ENCODE assay signal across 9 cellular contexts in genomic region chr3:171806200-171807128, GRCh38. TPM values are rescaled to one million over a fixed set of nuclear protein-coding genes. Genes with fewer than 3 reads are reported as not detected.
DNase-seq lines count a peak whose midpoint lies in the region; ATAC-seq and TF ChIP-seq lines count a peak whose summit lies in the region.
"Had no signal": no experiment of that assay in that cellular context is flagged by ENCODE, and none has a peak within 500 bp of the region (broad histone marks: within the 10 kb centered on the region; RNA-seq: fewer than 3 reads in every experiment).

No MANE protein-coding gene starts in this region.

- peaks cover 47% of the 10 kb centered on the region for H3K4me1 ChIP-seq in GM23248 (ENCODE audit: insufficient read depth)
- peaks cover 42% of the 10 kb centered on the region for H3K4me1 ChIP-seq in RWPE2 (ENCODE audit: insufficient read depth, poor library complexity, severe bottlenecking)
- H3K4me1 ChIP-seq in fibroblast of lung (ENCODE audit: control insufficient read depth, extremely low read depth, insufficient read depth, low read length), result peaks cover 17% of the 10 kb centered on the region
- H3K4me1 ChIP-seq in spleen, result peaks cover 0 to 87% (median 50%) of the 10 kb centered on the region in 6 donors

- no peak for TF ChIP-seq POLR2A in spleen (IDR thresholded peaks at IDR 0.05)

- intact Hi-C loops in spleen (cut with DNase I; ENCODE audit: low total_unique reads), result no loop called here
- intact Hi-C loops in activated T-helper 1 cell treated with anti-CD3 and anti-CD28 coated beads, Interleukin-12 subunit alpha, Interleukin-12 subunit beta, Interleukin-2, Interleukin-4 antibody, amounts not matched to agents 30 ng/mL and 10 ng/mL and 1 ng/mL, durations not matched to agents 14 hours and 24 hours and 36 hours (cut with micrococcal nuclease), result no loop called here

- H3K4me3 ChIP-seq in GM23248 (no peak overlapping the region), RWPE2 (ENCODE audit: severe bottlenecking) (no peak overlapping the region), fibroblast of lung (replicated peaks in 1 of 4; ENCODE audit: control extremely low read depth in 1 of 4, insufficient read depth in 1 of 4, low read depth in 3 of 4, low read length in 4 of 4) (no peak overlapping the region), spleen (no peak overlapping the region)

- H3K9ac ChIP-seq in GM23248, result peak overlapping the region; percentile 56
- peak overlapping the region; percentile 16 for H3K9ac ChIP-seq in fibroblast of lung (ENCODE audit: insufficient read depth, low read length)

- H3K27me3 Mint-ChIP-seq in activated T-helper 1 cell treated with anti-CD3 and anti-CD28 coated beads, Interleukin-12 subunit alpha, Interleukin-12 subunit beta, Interleukin-2, Interleukin-4 antibody, amounts not matched to agents 30 ng/mL and 10 ng/mL and 1 ng/mL, durations not matched to agents 14 hours and 24 hours and 36 hours (ENCODE audit: insufficient read depth), result peaks cover 38% of the 10 kb centered on the region

- H2AFZ ChIP-seq in GM23248 (no peak overlapping the region), fibroblast of lung (ENCODE audit: low read length) (no peak overlapping the region)

- H3K9me3 ChIP-seq in GM23248 (ENCODE audit: low read depth) (no peaks in the 10 kb centered on the region), RWPE2 (ENCODE audit: severe bottlenecking) (no peaks in the 10 kb centered on the region), fibroblast of lung (ENCODE audit: control insufficient read depth, insufficient read depth, low read depth, low read length) (no peaks in the 10 kb centered on the region), spleen (no peaks in the 10 kb centered on the region)

- H3K79me2 ChIP-seq in GM23248 (ENCODE audit: insufficient read depth), result no peaks in the 10 kb centered on the region
- H3K79me2 ChIP-seq in fibroblast of lung (ENCODE audit: control insufficient read depth, insufficient read depth, low read length), result no peaks in the 10 kb centered on the region

- peak; percentile 44 for ATAC-seq in RWPE2 (ENCODE audit: low read depth)
- no peak for ATAC-seq in GM18519 (IDR thresholded peaks at IDR 0.05; ENCODE audit: low FRiP score, unreplicated experiment)

- H3K27ac ChIP-seq in GM23248 (peak overlapping the region; percentile 49), RWPE2 (ENCODE audit: poor library complexity, severe bottlenecking) (peak overlapping the region; percentile 67), fibroblast of lung (ENCODE audit: insufficient read depth, low read length) (peak overlapping the region; percentile 70), spleen (peak overlapping the region in 5 of 8 donors; percentile 27 to 66 (median 53))

- DNase-seq in GM23248 (peak; percentile 78), RWPE2 (ENCODE audit: low spot score) (no peak), fibroblast of lung (ENCODE audit: low read depth in 2 of 2) (peak; percentile 75 to 95), spleen (no peak), DMS 273 (lab: John Stamatoyannopoulos, UW; ENCODE audit: unreplicated experiment) (no peak), NAMALWA (ENCODE audit: low spot score) (no peak)
- no peak for DNase-seq in activated T-helper 1 cell treated with anti-CD3 and anti-CD28 coated beads, Interleukin-12 subunit alpha, Interleukin-12 subunit beta, Interleukin-2, Interleukin-4 antibody, amounts not matched to agents 30 ng/mL and 10 ng/mL and 1 ng/mL, durations not matched to agents 14 hours and 24 hours and 36 hours (ENCODE audit: low spot score)
- DNase-seq: kidney had no signal

- TF ChIP-seq CTCF in RWPE2 (IDR thresholded peaks at IDR 0.05; ENCODE audit: poor library complexity, severe bottlenecking) (no peak), fibroblast of lung (conservative IDR thresholded peaks at IDR 0.05 in 1 of 2, IDR thresholded peaks at IDR 0.05 in 1 of 2; ENCODE audit: low read depth in 1 of 2, low read length in 2 of 2) (no peak), spleen (IDR thresholded peaks at IDR 0.05 in 8 of 11, conservative IDR thresholded peaks at IDR 0.05 in 3 of 11) (no peak)

- H3K27me3 ChIP-seq in GM23248 (replicated peaks; ENCODE audit: insufficient read depth), result no peaks in the 10 kb centered on the region
- no peaks in the 10 kb centered on the region for H3K27me3 ChIP-seq in RWPE2 (ENCODE audit: insufficient read depth, poor library complexity, severe bottlenecking)
- no peaks in the 10 kb centered on the region for H3K27me3 ChIP-seq in fibroblast of lung (ENCODE audit: control insufficient read depth, insufficient read depth, low read length)
- H3K27me3 ChIP-seq in spleen (replicated peaks in 1 of 7), result peaks cover 0 to 21% (median 11%) of the 10 kb centered on the region in 7 donors

- in situ Hi-C loops in GM23248 (cut with MboI), result no loop called here

- peak overlapping the region; percentile 55 for H3K4me2 ChIP-seq in GM23248 (ENCODE audit: unreplicated experiment)
- peak overlapping the region; percentile 61 for H3K4me2 ChIP-seq in fibroblast of lung (ENCODE audit: extremely low read depth, insufficient read depth, low read length)

- no peak overlapping the region for H3K27ac Mint-ChIP-seq in activated T-helper 1 cell treated with anti-CD3 and anti-CD28 coated beads, Interleukin-12 subunit alpha, Interleukin-12 subunit beta, Interleukin-2, Interleukin-4 antibody, amounts not matched to agents 30 ng/mL and 10 ng/mL and 1 ng/mL, durations not matched to agents 14 hours and 24 hours and 36 hours

- H3K4me1 Mint-ChIP-seq in activated T-helper 1 cell treated with anti-CD3 and anti-CD28 coated beads, Interleukin-12 subunit alpha, Interleukin-12 subunit beta, Interleukin-2, Interleukin-4 antibody, amounts not matched to agents 30 ng/mL and 10 ng/mL and 1 ng/mL, durations not matched to agents 14 hours and 24 hours and 36 hours (ENCODE audit: low read depth), result peaks cover 9% of the 10 kb centered on the region

- H3F3A ChIP-seq in GM23248 (ENCODE audit: insufficient read depth), result peaks cover 33% of the 10 kb centered on the region

- no peaks in the 10 kb centered on the region for H3K9me2 ChIP-seq in GM23248 (ENCODE audit: insufficient read depth)

- no peak overlapping the region for H3K4me3 Mint-ChIP-seq in activated T-helper 1 cell treated with anti-CD3 and anti-CD28 coated beads, Interleukin-12 subunit alpha, Interleukin-12 subunit beta, Interleukin-2, Interleukin-4 antibody, amounts not matched to agents 30 ng/mL and 10 ng/mL and 1 ng/mL, durations not matched to agents 14 hours and 24 hours and 36 hours

- peaks cover 5% of the 10 kb centered on the region for H3K36me3 Mint-ChIP-seq in activated T-helper 1 cell treated with anti-CD3 and anti-CD28 coated beads, Interleukin-12 subunit alpha, Interleukin-12 subunit beta, Interleukin-2, Interleukin-4 antibody, amounts not matched to agents 30 ng/mL and 10 ng/mL and 1 ng/mL, durations not matched to agents 14 hours and 24 hours and 36 hours (ENCODE audit: low read depth)

- no peaks in the 10 kb centered on the region for H3K36me3 ChIP-seq in GM23248 (ENCODE audit: low read depth)
- H3K36me3 ChIP-seq in RWPE2 (ENCODE audit: low read depth), result no peaks in the 10 kb centered on the region
- H3K36me3 ChIP-seq in fibroblast of lung (ENCODE audit: control insufficient read depth, insufficient read depth, low read length), result no peaks in the 10 kb centered on the region
- no peaks in the 10 kb centered on the region for H3K36me3 ChIP-seq in spleen

- 59 to 62% methylated on average over 5 of the region's 5 CpGs for WGBS in GM23248 (ENCODE audit: low coverage in 1 of 2, low lambda C conversion rate in 2 of 2, missing lambda C conversion rate in 2 of 2), 2 experiments
- 34 to 87% (median 67%) methylated on average over 5 of the region's 5 CpGs for WGBS in spleen, 5 donors

- H3K9me3 Mint-ChIP-seq in activated T-helper 1 cell treated with anti-CD3 and anti-CD28 coated beads, Interleukin-12 subunit alpha, Interleukin-12 subunit beta, Interleukin-2, Interleukin-4 antibody, amounts not matched to agents 30 ng/mL and 10 ng/mL and 1 ng/mL, durations not matched to agents 14 hours and 24 hours and 36 hours, result no peaks in the 10 kb centered on the region

- H4K20me1 ChIP-seq in GM23248 (ENCODE audit: insufficient read depth) (no peaks in the 10 kb centered on the region), fibroblast of lung (ENCODE audit: control insufficient read depth, extremely low read depth, insufficient read depth, low read length) (no peaks in the 10 kb centered on the region)

RNA-seq across cellular contexts. Expression of gene PLD1, which starts 3.8 kb away (rescaled TPM):
- 1.8 and 4.6 TPM in 2 replicates for total RNA-seq in GM23248 (2014; rRNA removed; shearing (Covaris generic))
- 3.0 and 3.6 TPM in 2 replicates for polyA plus RNA-seq in GM23248 (2016; fragmentation: Nextera tagmentation; extraction: Ambion mirVana)
- total RNA-seq in fibroblast of lung, result 8.2 and 18.8 TPM in 2 replicates
- polyA plus RNA-seq in fibroblast of lung, result 3.3 and 10.8 TPM in 2 replicates
- polyA plus RNA-seq in fibroblast of lung (2012), result 2.6 and 7.9 TPM in 2 replicates
- polyA minus RNA-seq in fibroblast of lung (ENCODE audit: low replicate concordance), result 3.8 and 6.7 TPM in 2 replicates
- total RNA-seq in spleen, result 10 to 100 TPM; 40.2 to 75.2 (median 68.9) TPM
- 10 to 100 TPM in 1 of 3 donors, 1 to 10 TPM in 2; 3.0 to 12.6 (median 3.5) TPM for polyA plus RNA-seq in spleen
- total RNA-seq in activated T-helper 1 cell treated with anti-CD3 and anti-CD28 coated beads, Interleukin-12 subunit alpha, Interleukin-12 subunit beta, Interleukin-2, Interleukin-4 antibody, amounts not matched to agents 30 ng/mL and 10 ng/mL and 1 ng/mL, durations not matched to agents 14 hours and 24 hours and 36 hours, result 0.15 and 0.29 TPM in 2 replicates

RNA-seq across cellular contexts. Expression of gene TMEM212, which starts 36.7 kb away (rescaled TPM):
- total RNA-seq in GM23248 (2014; rRNA removed; shearing (Covaris generic)), result not detected in 2 replicates
- not detected in 2 replicates for polyA plus RNA-seq in GM23248 (2016; fragmentation: Nextera tagmentation; extraction: Ambion mirVana)
- not detected in 2 replicates for total RNA-seq in fibroblast of lung
- not detected in 2 replicates for polyA plus RNA-seq in fibroblast of lung
- polyA plus RNA-seq in fibroblast of lung (2012), result not detected in 2 replicates
- not detected in 2 replicates for polyA minus RNA-seq in fibroblast of lung (ENCODE audit: low replicate concordance)
- total RNA-seq in spleen, result not detected
- polyA plus RNA-seq in spleen, result not detected
- not detected in 2 replicates for total RNA-seq in activated T-helper 1 cell treated with anti-CD3 and anti-CD28 coated beads, Interleukin-12 subunit alpha, Interleukin-12 subunit beta, Interleukin-2, Interleukin-4 antibody, amounts not matched to agents 30 ng/mL and 10 ng/mL and 1 ng/mL, durations not matched to agents 14 hours and 24 hours and 36 hours
- total RNA-seq: kidney had no signal

Comparison
In these comparisons a context has a peak if more than half of its experiments do, and no peak if none do; other contexts are left out.
1. DNase-seq: peak in GM23248 (single experiment) and fibroblast of lung (2 of 2); none in RWPE2 (single experiment), spleen (single experiment), DMS 273 (single experiment), activated T-helper 1 cell treated with anti-CD3 and anti-CD28 coated beads, Interleukin-12 subunit alpha, Interleukin-12 subunit beta, Interleukin-2, Interleukin-4 antibody, amounts not matched to agents 30 ng/mL and 10 ng/mL and 1 ng/mL, durations not matched to agents 14 hours and 24 hours and 36 hours (single experiment) and NAMALWA (single experiment).
2. Peak in every context shown above with its lines, with median percentiles within 50 percentile points of each other: H3K27ac ChIP-seq.